14 cellular contexts compared by ENCODE assay signal in genomic region chr7:105816954-105817615, GRCh38.
"Had no signal": no experiment of that assay in that cellular context is flagged by ENCODE, and none has a peak within 500 bp of the region (broad histone marks: within the 10 kb centered on the region; RNA-seq: fewer than 3 reads in every experiment).

No MANE protein-coding gene starts in this region.

- H3K4me1 Mint-ChIP-seq: activated T-helper 17 cell treated with anti-CD3 and anti-CD28 coated beads, Interleukin-2, amount 50 U/mL, for 72 hours had no signal

- H3K27ac ChIP-seq: dorsolateral prefrontal cortex, gastroesophageal sphincter, ovary, sigmoid colon, spleen, stomach, thoracic aorta had no signal

- H3K4me3 Mint-ChIP-seq: activated T-helper 17 cell treated with anti-CD3 and anti-CD28 coated beads, Interleukin-2, amount 50 U/mL, for 72 hours had no signal

- H3K27me3 ChIP-seq: dorsolateral prefrontal cortex, gastroesophageal sphincter, ovary, sigmoid colon, spleen, stomach had no signal

- ATAC-seq: activated T-helper 17 cell treated with anti-CD3 and anti-CD28 coated beads, Interleukin-2, amount 50 U/mL, for 72 hours; gastroesophageal sphincter; left lobe of liver had no signal

- H3K9me3 Mint-ChIP-seq: activated T-helper 17 cell treated with anti-CD3 and anti-CD28 coated beads, Interleukin-2, amount 50 U/mL, for 72 hours had no signal

- DNase-seq: activated CD4-positive, CD25-positive, alpha-beta regulatory T cell treated with anti-CD3 and anti-CD28 coated beads, Interleukin-2, amount 50 U/mL, for 72 hours; activated naive CD4-positive, alpha-beta T cell treated with Interleukin-2 at 50 U/mL for 16 hours; dorsolateral prefrontal cortex; erythroblast; midbrain; ovary; sigmoid colon; spleen; stomach; T1000 had no signal

- H3K27me3 Mint-ChIP-seq: activated T-helper 17 cell treated with anti-CD3 and anti-CD28 coated beads, Interleukin-2, amount 50 U/mL, for 72 hours had no signal

- H3K36me3 ChIP-seq: ovary, sigmoid colon, spleen, stomach, thoracic aorta had no signal

- H3K4me3 ChIP-seq: dorsolateral prefrontal cortex, gastroesophageal sphincter, ovary, sigmoid colon, spleen, stomach, thoracic aorta had no signal

- H3K9me3 ChIP-seq: gastroesophageal sphincter, ovary, sigmoid colon, spleen, stomach, thoracic aorta had no signal

- H3K27ac Mint-ChIP-seq: activated T-helper 17 cell treated with anti-CD3 and anti-CD28 coated beads, Interleukin-2, amount 50 U/mL, for 72 hours had no signal
